8 cellular contexts compared by ENCODE assay signal in genomic region chr12:31958601-31959000, GRCh38. TPM values are rescaled to one million over a fixed set of nuclear protein-coding genes. Genes with fewer than 3 reads are reported as not detected.
DNase-seq lines count a peak whose midpoint lies in the region; ATAC-seq, FAIRE-seq and TF ChIP-seq lines count a peak whose summit lies in the region.

No MANE protein-coding gene starts in this region.

- no peak for FAIRE-seq in small intestine (lab: Jason Lieb, UNC)

- H3K36me3 ChIP-seq in small intestine (ENCODE audit: control insufficient read depth in 2 of 2, insufficient read depth in 2 of 2, low read length in 2 of 2): peaks cover 0 to 7% of the 10 kb centered on the region in 2 donors

- H3K27ac ChIP-seq in VCaP (peak overlapping the region; percentile 96), right cardiac atrium (ENCODE audit: low read length) (no peak overlapping the region), small intestine (ENCODE audit: low read depth in 1 of 2, low read length in 1 of 2) (peak overlapping the region; percentile 59 to 94)

- H3K9me3 ChIP-seq in right cardiac atrium (ENCODE audit: control insufficient read depth, low read length) (no peaks in the 10 kb centered on the region), small intestine (ENCODE audit: control insufficient read depth, low read depth) (no peaks in the 10 kb centered on the region)

- ATAC-seq in right cardiac atrium (no peak), GM19455 (IDR thresholded peaks at IDR 0.05; ENCODE audit: unreplicated experiment) (no peak), GM19023 (IDR thresholded peaks at IDR 0.05; ENCODE audit: unreplicated experiment) (no peak)

- H3K27me3 ChIP-seq in right cardiac atrium (ENCODE audit: control insufficient read depth, insufficient read depth): no peaks in the 10 kb centered on the region
- H3K27me3 ChIP-seq in small intestine (ENCODE audit: control insufficient read depth in 2 of 2, insufficient read depth in 2 of 2, low read length in 2 of 2): no peaks in the 10 kb centered on the region

- peak overlapping the region; percentile 60 for H3K4me3 ChIP-seq in HFF-Myc (replicated peaks; ENCODE audit: low read depth, low read length)
- peak overlapping the region; percentile 95 for H3K4me3 ChIP-seq in right cardiac atrium (ENCODE audit: low read length)
- H3K4me3 ChIP-seq in small intestine (ENCODE audit: low read depth in 1 of 2, low read length in 2 of 2): peak overlapping the region; percentile 62 to 95

- intact Hi-C loops in right cardiac atrium (cut with DNase I): no loop called here

- no peak for TF ChIP-seq CTCF in HFF-Myc (IDR thresholded peaks at IDR 0.05; ENCODE audit: low read depth, low read length, missing control alignments)
- no peak for TF ChIP-seq CTCF in VCaP (conservative IDR thresholded peaks at IDR 0.05)

- H3K4me1 ChIP-seq in right cardiac atrium (ENCODE audit: control insufficient read depth, insufficient read depth, low read length) (peaks cover 4% of the 10 kb centered on the region), small intestine (ENCODE audit: control insufficient read depth in 2 of 2, insufficient read depth in 1 of 2, low read depth in 1 of 2, low read length in 1 of 2) (peaks cover 0 to 5% of the 10 kb centered on the region in 2 donors)

- WGBS in right cardiac atrium: 15% methylated on average over 7 of the region's 7 CpGs
- WGBS in small intestine, 3 donors: 7 to 10% (median 8%) methylated on average over 7 of the region's 7 CpGs

- DNase-seq in HFF-Myc (ENCODE audit: extremely low read depth, low read depth) (no peak), right cardiac atrium (no peak), small intestine (no peak), NCI-H1436 treated with DMSO at 0.1 percent for 48 hours (lab: John Stamatoyannopoulos, UW) (no peak), NCI-H2029 treated with DMSO at 0.1 percent for 48 hours (lab: John Stamatoyannopoulos, UW) (no peak)

RNA-seq across cellular contexts. Expression of gene RESF1, which starts 0.6 kb away (rescaled TPM):
- total RNA-seq in right cardiac atrium: 10 to 100 TPM; 16.8 to 22.4 (median 19.4) TPM
- polyA plus RNA-seq in right cardiac atrium (19.4 TPM), small intestine (100 to 1,000 TPM in 2 of 3 donors, 10 to 100 TPM in 1; 34.6 to 134 (median 103) TPM)
